Comparison of ENCODE assay signal across 1 cellular context in genomic region chr17:1725642-1726511, GRCh38.
TF ChIP-seq lines count a peak whose summit lies in the region.

No MANE protein-coding gene starts in this region.

TF ChIP-seq in GM23338, 12 proteins besides CTCF, POLR2A, EP300 and RAD21 (continued from another document):
- TF ChIP-seq ZNF462 (CRISPR knock-in tag; IDR thresholded peaks at IDR 0.05) (no peak), ZNF114 (CRISPR knock-in tag; IDR thresholded peaks at IDR 0.05) (no peak), REST (IDR thresholded peaks at IDR 0.05; ENCODE audit: unreplicated experiment) (no peak), CREB1 (CRISPR knock-in tag; IDR thresholded peaks at IDR 0.05; ENCODE audit: low read depth) (no peak), EZH2 (IDR thresholded peaks at IDR 0.05; ENCODE audit: low read depth, unreplicated experiment) (no peak), STAT1 (IDR thresholded peaks at IDR 0.05; ENCODE audit: unreplicated experiment) (no peak), POLR2AphosphoS5 (IDR thresholded peaks at IDR 0.05; ENCODE audit: low read depth) (no peak), NANOG (IDR thresholded peaks at IDR 0.05; ENCODE audit: borderline replicate concordance) (no peak)
